10 cellular contexts compared by ENCODE assay signal in genomic region chr13:112067121-112067741, GRCh38. TPM values are rescaled to one million over a fixed set of nuclear protein-coding genes. Genes with fewer than 3 reads are reported as not detected.
A peak's percentile ranks its signal among the peaks of the same experiment; 100 is the strongest.
DNase-seq lines count a peak whose midpoint lies in the region; ATAC-seq and TF ChIP-seq lines count a peak whose summit lies in the region.
"Had no signal": no experiment of that assay in that cellular context is flagged by ENCODE, and none has a peak within 500 bp of the region (broad histone marks: within the 10 kb centered on the region; RNA-seq: fewer than 3 reads in every experiment).

SOX1 (plus strand) TSS chr13:112067149; CDS start chr13:112067659, 510 bp downstream.

- H3K79me2 ChIP-seq in H9 (ENCODE audit: insufficient read depth, low read length): no peaks in the 10 kb centered on the region

- H3K36me3 ChIP-seq in neuron (ENCODE audit: insufficient read depth, low read length): peaks cover 12% of the 10 kb centered on the region

- peaks cover 24 to 43% of the 10 kb centered on the region in 2 experiments for H3K4me1 Mint-ChIP-seq in H9

- no peak within 1 kb of the TSS for H3K23ac ChIP-seq in H9 (ENCODE audit: insufficient read length, low read depth, low read length)

- H2BK15ac ChIP-seq in H9 (ENCODE audit: low read depth, low read length): no peak within 1 kb of the TSS

- H2BK120ac ChIP-seq in H9 (ENCODE audit: low read depth, low read length, poor library complexity, severe bottlenecking): no peak within 1 kb of the TSS

- peak within 1 kb of the TSS; percentile 47 for H3K4me2 ChIP-seq in H9 (ENCODE audit: insufficient read depth, insufficient read length, low read length)

- no peaks in the 10 kb centered on the region for H4K20me1 ChIP-seq in H9 (ENCODE audit: control insufficient read depth, insufficient read depth, insufficient read length)

- peaks cover 11% of the 10 kb centered on the region for H3K23me2 ChIP-seq in H9 (ENCODE audit: insufficient read length, low read depth, low read length, poor library complexity, severe bottlenecking)

- peaks cover 4 to 13% of the 10 kb centered on the region in 2 experiments; a peak in 3 of 5 replicates for H3K9me3 Mint-ChIP-seq in H9

- no peak within 1 kb of the TSS for H3K18ac ChIP-seq in H9 (ENCODE audit: insufficient read length, low read depth, low read length)

- no peak within 1 kb of the TSS for H3K27ac Mint-ChIP-seq in H9

- H2BK20ac ChIP-seq in H9 (ENCODE audit: low read depth, low read length, poor library complexity, severe bottlenecking): no peak within 1 kb of the TSS

- ATAC-seq in HG03571 (IDR thresholded peaks at IDR 0.05; ENCODE audit: unreplicated experiment) (no peak), HG03045 (IDR thresholded peaks at IDR 0.05; ENCODE audit: unreplicated experiment) (no peak), GM18519 (IDR thresholded peaks at IDR 0.05; ENCODE audit: low FRiP score, unreplicated experiment) (no peak)

- no CpG with 5 or more reads among the region's 65 CpGs for WGBS in H9 (ENCODE audit: extremely low coverage, insufficient read length, low lambda C conversion rate)

- no peaks in the 10 kb centered on the region for H3K4me1 ChIP-seq in H9 (ENCODE audit: insufficient read depth, low read length)
- H3K4me1 ChIP-seq in neuron (ENCODE audit: insufficient read depth, low read length): peaks cover 27% of the 10 kb centered on the region

- intact Hi-C loops in dorsolateral prefrontal cortex (cut with DNase I): loop anchor here in 1 of 2 donors (10.0 kb wide), 1 partner anchor 92 kb away; no protein-coding TSS in a partner anchor

- TF ChIP-seq CTCF in H9 (conservative IDR thresholded peaks at IDR 0.05) (no peak), dorsolateral prefrontal cortex (IDR thresholded peaks at IDR 0.05 in 54 of 56, conservative IDR thresholded peaks at IDR 0.05 in 2 of 56; ENCODE audit: low read depth in 1 of 56, partially characterized antibody in 56 of 56) (peak in 1 of 56 donors; percentile 2)

- no peak within 1 kb of the TSS for H4K8ac ChIP-seq in H9 (replicated peaks; ENCODE audit: insufficient read length, low read depth, low read length)

- no peak within 1 kb of the TSS for H4K91ac ChIP-seq in H9 (ENCODE audit: insufficient read length, low read depth, low read length)

- H3T11ph ChIP-seq in H9 (ENCODE audit: low read length): no peak within 1 kb of the TSS

- no peaks in the 10 kb centered on the region; a peak in 2 of 7 replicates for H3K36me3 Mint-ChIP-seq in H9 (ENCODE audit: insufficient read depth in 1 of 3, low read depth in 3 of 3)

- DNase-seq in COLO668 (lab: John Stamatoyannopoulos, UW; ENCODE audit: unreplicated experiment) (peak; percentile 100), H9 (peak; percentile 69), dorsolateral prefrontal cortex (no peak), kidney glomerular epithelial cell (lab: John Stamatoyannopoulos, UW) (no peak)

- H3K9me3 ChIP-seq in H9 (ENCODE audit: control insufficient read depth, low read depth, low read length) (no peaks in the 10 kb centered on the region), neuron (ENCODE audit: low read length) (peaks cover 2% of the 10 kb centered on the region)

- H3K9ac ChIP-seq in H9 (ENCODE audit: extremely low read depth, insufficient read length, low read length): no peak within 1 kb of the TSS

- H3K14ac ChIP-seq in H9 (ENCODE audit: insufficient read depth, low read length): no peak within 1 kb of the TSS

- no peaks in the 10 kb centered on the region for H3K79me1 ChIP-seq in H9 (ENCODE audit: insufficient read depth, low read depth, low read length, poor library complexity, severe bottlenecking)

- peaks cover 90% of the 10 kb centered on the region for H3K27me3 Mint-ChIP-seq in H9 (ENCODE audit: low read depth)

- no peak within 1 kb of the TSS for H2BK12ac ChIP-seq in H9 (ENCODE audit: insufficient read length, low read depth, low read length)

- H3K4ac ChIP-seq in H9 (ENCODE audit: low read depth, low read length): no peak within 1 kb of the TSS

- H3K27ac ChIP-seq in H9 (ENCODE audit: insufficient read length, low read depth, low read length) (no peak within 1 kb of the TSS), dorsolateral prefrontal cortex (peak within 1 kb of the TSS in 38 of 59 donors; percentile 14 to 85 (median 54))
- H3K27ac ChIP-seq: VCaP had no signal

- H4K5ac ChIP-seq in H9 (ENCODE audit: insufficient read length, low read depth, low read length): no peak within 1 kb of the TSS

- peak within 1 kb of the TSS in 57 of 59 donors; percentile 7 to 64 (median 45) for H3K4me3 ChIP-seq in dorsolateral prefrontal cortex
- peak within 1 kb of the TSS; percentile 99 for H3K4me3 ChIP-seq in neuron (ENCODE audit: low read length)

- no peak within 1 kb of the TSS for H2BK5ac ChIP-seq in H9 (ENCODE audit: insufficient read length, low read length)

- H3K4me3 Mint-ChIP-seq in H9: peak within 1 kb of the TSS; percentile 53 to 79

- no peak within 1 kb of the TSS for H3K56ac ChIP-seq in H9 (ENCODE audit: insufficient read length, low read depth, low read length)

- H2AFZ ChIP-seq in H9 (ENCODE audit: low read length) (no peak within 1 kb of the TSS), neuron (ENCODE audit: low read depth, low read length) (peak within 1 kb of the TSS; percentile 80)

- H3K27me3 ChIP-seq in H9 (ENCODE audit: insufficient read depth, low read length) (peaks cover 73% of the 10 kb centered on the region), dorsolateral prefrontal cortex (peaks cover 4 to 95% (median 84%) of the 10 kb centered on the region in 45 donors), neuron (ENCODE audit: insufficient read depth, low read length) (no peaks in the 10 kb centered on the region)

- no peak within 1 kb of the TSS for H2AK5ac ChIP-seq in H9 (ENCODE audit: insufficient read length, low read length)

RNA-seq across cellular contexts. Expression of gene SOX1, which starts in this region (rescaled TPM):
- 0.09 and 0.17 TPM in 2 replicates for total RNA-seq in H9 (2021)
- total RNA-seq in dorsolateral prefrontal cortex: 1 to 10 TPM; 1.9 to 8.0 (median 4.2) TPM
- total RNA-seq: kidney had no signal

Comparison
In these comparisons a context has a peak if more than half of its experiments do, and no peak if none do; other contexts are left out.
1. Peak in DNase-seq and H3K4me2 ChIP-seq in H9; RNA of the gene not detected or under 1 TPM.